ENCODE assay signal across 1 cellular context in genomic region chr1:156692958-156693857, GRCh38.
TF ChIP-seq lines count a peak whose summit lies in the region.

No MANE protein-coding gene starts in this region.

TF ChIP-seq in K562, 482 proteins besides CTCF, POLR2A, EP300 and RAD21 (continued from another document and continues in another):
- peak; percentile 100 for TF ChIP-seq TRIM25 (IDR thresholded peaks at IDR 0.05; ENCODE audit: borderline replicate concordance)
- no peak for TF ChIP-seq ZNF146 (CRISPR knock-in tag; IDR thresholded peaks at IDR 0.05; ENCODE audit: unreplicated experiment)
- TF ChIP-seq HLTF (IDR thresholded peaks at IDR 0.05): peak; percentile 81; the same call in 1 of the 2 replicates
- TF ChIP-seq MCM7 (IDR thresholded peaks at IDR 0.05): no peak
- no peak for TF ChIP-seq TARDBP (IDR thresholded peaks at IDR 0.05)
- TF ChIP-seq ZNF79 (CRISPR knock-in tag; IDR thresholded peaks at IDR 0.05; ENCODE audit: low read depth): no peak
- TF ChIP-seq SMC3 (conservative IDR thresholded peaks at IDR 0.05; ENCODE audit: insufficient read depth, low read depth, low read length): 0 out of 2 replicates have a peak, but pooled peaks have one; percentile 6
- TF ChIP-seq, protein P1, sequence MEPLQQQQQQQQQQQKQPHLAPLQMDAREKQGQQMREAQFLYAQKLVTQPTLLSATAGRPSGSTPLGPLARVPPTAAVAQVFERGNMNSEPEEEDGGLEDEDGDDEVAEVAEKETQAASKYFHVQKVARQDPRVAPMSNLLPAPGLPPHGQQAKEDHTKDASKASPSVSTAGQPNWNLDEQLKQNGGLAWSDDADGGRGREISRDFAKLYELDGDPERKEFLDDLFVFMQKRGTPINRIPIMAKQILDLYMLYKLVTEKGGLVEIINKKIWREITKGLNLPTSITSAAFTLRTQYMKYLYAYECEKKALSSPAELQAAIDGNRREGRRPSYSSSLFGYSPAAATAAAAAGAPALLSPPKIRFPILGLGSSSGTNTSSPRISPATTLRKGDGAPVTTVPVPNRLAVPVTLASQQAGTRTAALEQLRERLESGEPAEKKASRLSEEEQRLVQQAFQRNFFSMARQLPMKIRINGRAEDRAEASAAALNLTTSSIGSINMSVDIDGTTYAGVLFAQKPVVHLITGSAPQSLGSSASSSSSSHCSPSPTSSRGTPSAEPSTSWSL (CRISPR knock-in tag; IDR thresholded peaks at IDR 0.05; ENCODE audit: borderline replicate concordance): 0 out of 2 replicates have a peak, but pooled peaks have one; percentile 2
- TF ChIP-seq SMAD4 (CRISPR knock-in tag; conservative IDR thresholded peaks at IDR 0.05): 0 out of 2 replicates have a peak, but pooled peaks have one; percentile 35
- peak; percentile 81; the same call in 1 of the 2 replicates for TF ChIP-seq CBFB (CRISPR knock-in tag; IDR thresholded peaks at IDR 0.05)
- no peak for TF ChIP-seq RBM39 (optimal IDR thresholded peaks at IDR 0.05; ENCODE audit: low read depth, low read length)
- TF ChIP-seq ELF2 (CRISPR knock-in tag; IDR thresholded peaks at IDR 0.05): no peak
- TF ChIP-seq ZNF583 (CRISPR knock-in tag; IDR thresholded peaks at IDR 0.05): no peak
- peak; percentile 92 for TF ChIP-seq ZBTB7A (IDR thresholded peaks at IDR 0.05; ENCODE audit: borderline replicate concordance, control insufficient read depth, low read depth, low read length)
- no peak for TF ChIP-seq ZNF212 (CRISPR knock-in tag; IDR thresholded peaks at IDR 0.05)
- no peak for TF ChIP-seq SAFB (IDR thresholded peaks at IDR 0.05; ENCODE audit: borderline replicate concordance, low read depth, low read length)
- peak; percentile 80; the same call in 1 of the 2 replicates for TF ChIP-seq LARP7 (IDR thresholded peaks at IDR 0.05)
- TF ChIP-seq, protein P2, sequence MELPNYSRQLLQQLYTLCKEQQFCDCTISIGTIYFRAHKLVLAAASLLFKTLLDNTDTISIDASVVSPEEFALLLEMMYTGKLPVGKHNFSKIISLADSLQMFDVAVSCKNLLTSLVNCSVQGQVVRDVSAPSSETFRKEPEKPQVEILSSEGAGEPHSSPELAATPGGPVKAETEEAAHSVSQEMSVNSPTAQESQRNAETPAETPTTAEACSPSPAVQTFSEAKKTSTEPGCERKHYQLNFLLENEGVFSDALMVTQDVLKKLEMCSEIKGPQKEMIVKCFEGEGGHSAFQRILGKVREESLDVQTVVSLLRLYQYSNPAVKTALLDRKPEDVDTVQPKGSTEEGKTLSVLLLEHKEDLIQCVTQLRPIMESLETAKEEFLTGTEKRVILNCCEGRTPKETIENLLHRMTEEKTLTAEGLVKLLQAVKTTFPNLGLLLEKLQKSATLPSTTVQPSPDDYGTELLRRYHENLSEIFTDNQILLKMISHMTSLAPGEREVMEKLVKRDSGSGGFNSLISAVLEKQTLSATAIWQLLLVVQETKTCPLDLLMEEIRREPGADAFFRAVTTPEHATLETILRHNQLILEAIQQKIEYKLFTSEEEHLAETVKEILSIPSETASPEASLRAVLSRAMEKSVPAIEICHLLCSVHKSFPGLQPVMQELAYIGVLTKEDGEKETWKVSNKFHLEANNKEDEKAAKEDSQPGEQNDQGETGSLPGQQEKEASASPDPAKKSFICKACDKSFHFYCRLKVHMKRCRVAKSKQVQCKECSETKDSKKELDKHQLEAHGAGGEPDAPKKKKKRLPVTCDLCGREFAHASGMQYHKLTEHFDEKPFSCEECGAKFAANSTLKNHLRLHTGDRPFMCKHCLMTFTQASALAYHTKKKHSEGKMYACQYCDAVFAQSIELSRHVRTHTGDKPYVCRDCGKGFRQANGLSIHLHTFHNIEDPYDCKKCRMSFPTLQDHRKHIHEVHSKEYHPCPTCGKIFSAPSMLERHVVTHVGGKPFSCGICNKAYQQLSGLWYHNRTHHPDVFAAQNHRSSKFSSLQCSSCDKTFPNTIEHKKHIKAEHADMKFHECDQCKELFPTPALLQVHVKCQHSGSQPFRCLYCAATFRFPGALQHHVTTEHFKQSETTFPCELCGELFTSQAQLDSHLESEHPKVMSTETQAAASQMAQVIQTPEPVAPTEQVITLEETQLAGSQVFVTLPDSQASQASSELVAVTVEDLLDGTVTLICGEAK (IDR thresholded peaks at IDR 0.05): peak; percentile 56; the same call in 1 of the 2 replicates
- TF ChIP-seq, protein P2 (CRISPR knock-in tag; IDR thresholded peaks at IDR 0.05): no peak
- TF ChIP-seq HDAC2 (IDR thresholded peaks at IDR 0.05): peak; percentile 62; the same call in 1 of the 2 replicates
- no peak for TF ChIP-seq MEIS2 (IDR thresholded peaks at IDR 0.05; ENCODE audit: partially characterized antibody)
- TF ChIP-seq GATAD2B (IDR thresholded peaks at IDR 0.05; ENCODE audit: borderline replicate concordance): no peak; the same call in 1 of the 2 replicates
- TF ChIP-seq ZFP30 (CRISPR knock-in tag; IDR thresholded peaks at IDR 0.05; ENCODE audit: borderline replicate concordance): no peak
- no peak for TF ChIP-seq MAX (CRISPR knock-in tag; IDR thresholded peaks at IDR 0.05)
- TF ChIP-seq NCOA6 (IDR thresholded peaks at IDR 0.05): no peak
- TF ChIP-seq TAF1 (IDR thresholded peaks at IDR 0.05; ENCODE audit: control insufficient read depth, extremely low read depth, insufficient read depth, low read length, severe bottlenecking): peak; percentile 48
- TF ChIP-seq RBM34 (IDR thresholded peaks at IDR 0.05; ENCODE audit: borderline replicate concordance, insufficient read depth, low read length): no peak
- peak; percentile 87 for TF ChIP-seq SMARCE1 (IDR thresholded peaks at IDR 0.05)
- TF ChIP-seq RNF2 (IDR thresholded peaks at IDR 0.05): peak; percentile 53; the same call in 1 of the 2 replicates
- TF ChIP-seq HNRNPUL1 (IDR thresholded peaks at IDR 0.05; ENCODE audit: low read length): no peak
- no peak for TF ChIP-seq GTF2E2 (tag; IDR thresholded peaks at IDR 0.05)
- peak; percentile 74 for TF ChIP-seq RBBP5 (IDR thresholded peaks at IDR 0.05; ENCODE audit: borderline replicate concordance, insufficient read depth, low read length, poor library complexity, severe bottlenecking)
- TF ChIP-seq ESRRB (CRISPR knock-in tag; IDR thresholded peaks at IDR 0.05; ENCODE audit: borderline replicate concordance): no peak
- no peak for TF ChIP-seq PHB2 (IDR thresholded peaks at IDR 0.05; ENCODE audit: low read depth)
- no peak for TF ChIP-seq ZBTB34 (CRISPR knock-in tag; IDR thresholded peaks at IDR 0.05)
- TF ChIP-seq ZNF124 (CRISPR knock-in tag; IDR thresholded peaks at IDR 0.05): no peak
- TF ChIP-seq POLR3G (IDR thresholded peaks at IDR 0.05; ENCODE audit: extremely low read depth, insufficient read length, insufficient replicate concordance): no peak
- TF ChIP-seq ZNF263 (CRISPR knock-in tag; IDR thresholded peaks at IDR 0.05; ENCODE audit: borderline replicate concordance): peak; percentile 82
- TF ChIP-seq ATF2 (CRISPR knock-in tag; IDR thresholded peaks at IDR 0.05): no peak
- TF ChIP-seq SAFB2 (IDR thresholded peaks at IDR 0.05; ENCODE audit: borderline replicate concordance, low read depth, low read length, severe bottlenecking): no peak
- TF ChIP-seq, protein P3, sequence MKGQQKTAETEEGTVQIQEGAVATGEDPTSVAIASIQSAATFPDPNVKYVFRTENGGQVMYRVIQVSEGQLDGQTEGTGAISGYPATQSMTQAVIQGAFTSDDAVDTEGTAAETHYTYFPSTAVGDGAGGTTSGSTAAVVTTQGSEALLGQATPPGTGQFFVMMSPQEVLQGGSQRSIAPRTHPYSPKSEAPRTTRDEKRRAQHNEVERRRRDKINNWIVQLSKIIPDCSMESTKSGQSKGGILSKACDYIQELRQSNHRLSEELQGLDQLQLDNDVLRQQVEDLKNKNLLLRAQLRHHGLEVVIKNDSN (CRISPR knock-in tag; IDR thresholded peaks at IDR 0.05): no peak
- TF ChIP-seq MTA2 (IDR thresholded peaks at IDR 0.05; ENCODE audit: low read depth): peak; percentile 54; the same call in 1 of the 2 replicates
- no peak for TF ChIP-seq OTX1 (CRISPR knock-in tag; IDR thresholded peaks at IDR 0.05)
- no peak for TF ChIP-seq TEAD1 (CRISPR knock-in tag; IDR thresholded peaks at IDR 0.05)
- TF ChIP-seq, protein P4, sequence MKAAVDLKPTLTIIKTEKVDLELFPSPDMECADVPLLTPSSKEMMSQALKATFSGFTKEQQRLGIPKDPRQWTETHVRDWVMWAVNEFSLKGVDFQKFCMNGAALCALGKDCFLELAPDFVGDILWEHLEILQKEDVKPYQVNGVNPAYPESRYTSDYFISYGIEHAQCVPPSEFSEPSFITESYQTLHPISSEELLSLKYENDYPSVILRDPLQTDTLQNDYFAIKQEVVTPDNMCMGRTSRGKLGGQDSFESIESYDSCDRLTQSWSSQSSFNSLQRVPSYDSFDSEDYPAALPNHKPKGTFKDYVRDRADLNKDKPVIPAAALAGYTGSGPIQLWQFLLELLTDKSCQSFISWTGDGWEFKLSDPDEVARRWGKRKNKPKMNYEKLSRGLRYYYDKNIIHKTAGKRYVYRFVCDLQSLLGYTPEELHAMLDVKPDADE (conservative IDR thresholded peaks at IDR 0.05; ENCODE audit: control insufficient read depth, low read depth, low read length): no peak
- TF ChIP-seq ZC3H4 (CRISPR knock-in tag; IDR thresholded peaks at IDR 0.05; ENCODE audit: borderline replicate concordance): no peak
- peak; percentile 74 for TF ChIP-seq NCOA4 (IDR thresholded peaks at IDR 0.05; ENCODE audit: partially characterized antibody)
- 0 out of 4 replicates have a peak, but pooled peaks of 1 of the 2 experiments have one; percentile 25 for TF ChIP-seq ETV6 (IDR thresholded peaks at IDR 0.05; ENCODE audit: borderline replicate concordance in 1 of 2, low read depth in 2 of 2, low read length in 1 of 2)
- no peak for TF ChIP-seq ETV6 (CRISPR knock-in tag; IDR thresholded peaks at IDR 0.05; ENCODE audit: borderline replicate concordance)
- TF ChIP-seq PRPF4 (IDR thresholded peaks at IDR 0.05; ENCODE audit: insufficient read depth, low read depth, low read length, poor library complexity, severe bottlenecking): no peak
- peak; percentile 32 for TF ChIP-seq CXXC5 (CRISPR knock-in tag; IDR thresholded peaks at IDR 0.05)
- TF ChIP-seq HDGF (IDR thresholded peaks at IDR 0.05): peak; percentile 85; the same call in 1 of the 2 replicates
- peak; percentile 26 to 61; a peak in 1 of 4 replicates for TF ChIP-seq FOXK2 (conservative IDR thresholded peaks at IDR 0.05 in 1 of 2, IDR thresholded peaks at IDR 0.05 in 1 of 2; ENCODE audit: low read depth in 2 of 2)
- peak; percentile 27; the same call in 1 of the 2 replicates for TF ChIP-seq ATF7 (IDR thresholded peaks at IDR 0.05)
